21 cellular contexts compared by ENCODE assay signal in the genomic region with DNA sequence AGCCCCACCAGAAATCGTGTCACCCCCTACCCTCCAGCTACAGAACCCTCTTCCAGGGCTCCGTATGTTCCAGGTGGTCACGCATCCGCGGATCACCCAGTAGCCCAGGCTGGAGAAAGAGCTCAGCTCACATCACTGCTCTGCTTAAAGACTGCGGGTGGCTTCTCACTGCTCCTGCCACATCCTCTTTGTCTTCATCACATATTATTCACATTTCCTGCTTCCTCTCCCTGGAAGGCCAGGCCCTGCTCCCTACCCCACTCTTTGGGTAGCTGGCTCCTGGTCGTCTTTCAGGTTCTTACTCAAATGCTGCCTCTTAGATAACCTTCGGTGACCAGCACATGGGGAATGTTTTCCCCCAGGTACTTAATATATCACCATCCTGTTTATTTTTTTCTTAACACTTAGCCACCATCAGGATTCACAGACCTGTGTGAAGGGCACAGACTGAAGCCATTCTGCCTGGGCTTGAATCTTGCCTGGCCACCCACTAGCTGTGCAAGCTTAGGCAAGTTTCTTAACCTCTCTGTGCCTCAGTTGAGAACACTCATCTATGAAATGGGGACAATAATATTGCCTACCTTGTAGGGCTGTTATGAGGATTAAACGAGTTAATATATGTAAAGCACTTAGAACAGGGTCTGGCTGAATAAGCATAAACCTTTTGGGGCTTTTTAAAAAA.
DNase-seq lines count a peak whose midpoint lies in the region; ATAC-seq, FAIRE-seq and TF ChIP-seq lines count a peak whose summit lies in the region.
"Had no signal": no experiment of that assay in that cellular context is flagged by ENCODE, and none has a peak within 500 bp of the region (broad histone marks: within the 10 kb centered on the region; RNA-seq: fewer than 3 reads in every experiment).

No MANE protein-coding gene starts in this region.

- H3K4me3 ChIP-seq in endothelial cell of umbilical vein (replicated peaks in 1 of 3; ENCODE audit: insufficient read depth in 1 of 3, low read depth in 1 of 3, low read length in 3 of 3): no peak overlapping the region
- H3K4me3 ChIP-seq in aorta (ENCODE audit: low read length in 2 of 2): no peak overlapping the region
- H3K4me3 ChIP-seq: ascending aorta; BLaER1 treated with 17β-estradiol and CSF1 and Interleukin-3, amounts not matched to agents 10 nM and 100 nM; coronary artery; heart left ventricle; pancreas; thoracic aorta had no signal

- ATAC-seq in aorta (ENCODE audit: low FRiP score): no peak
- ATAC-seq: esophagus mucosa, pancreas had no signal

- 78 to 79% methylated on average over 9 of the region's 9 CpGs for WGBS in aorta, 2 donors

- H3K9me3 Mint-ChIP-seq in nephron progenitor cell: peaks cover 7% of the 10 kb centered on the region
- no peaks in the 10 kb centered on the region for H3K9me3 Mint-ChIP-seq in activated T-helper 1 cell treated with anti-CD3 and anti-CD28 coated beads, Interleukin-12 subunit alpha, Interleukin-12 subunit beta, Interleukin-2, Interleukin-4 antibody, amounts not matched to agents 30 ng/mL and 10 ng/mL and 1 ng/mL, durations not matched to agents 14 hours and 24 hours and 36 hours
- H3K9me3 Mint-ChIP-seq: T-helper 2 cell treated with Interferon-gamma antibody and Interleukin-4, amounts not matched to agents 5 μg/mL and 100 μg/mL, for 36 hours had no signal

- DNase-seq in ELR (ENCODE audit: low read depth): peak; percentile 90
- DNase-seq in RCC 7860 (ENCODE audit: low spot score): peak; percentile 63
- peak; percentile 75 for DNase-seq in endothelial cell of umbilical vein (ENCODE audit: low read depth, low spot score)
- no peak for DNase-seq in nephron progenitor cell
- no peak for DNase-seq in aorta
- no peak for DNase-seq in D341Med (ENCODE audit: low spot score)
- no peak for DNase-seq in mesenteric fat pad (ENCODE audit: low spot score)
- DNase-seq in activated T-helper 1 cell treated with anti-CD3 and anti-CD28 coated beads, Interleukin-12 subunit alpha, Interleukin-12 subunit beta, Interleukin-2, Interleukin-4 antibody, amounts not matched to agents 30 ng/mL and 10 ng/mL and 1 ng/mL, durations not matched to agents 14 hours and 24 hours and 36 hours (ENCODE audit: low spot score): no peak
- DNase-seq: activated gamma-delta T cell treated with Interleukin-2 at 50 U/mL for 16 hours; DND-41; heart left ventricle; NCI-H1436; pancreas; SHP77 treated with DMSO at 0.1 percent for 48 hours; stimulated activated CD4-positive, alpha-beta T cell treated with anti-CD3 and anti-CD28 coated beads, Interleukin-4, amount 100 ng/mL, for 1 hour had no signal

- H3K4me1 Mint-ChIP-seq in nephron progenitor cell: peaks cover 42% of the 10 kb centered on the region
- no peaks in the 10 kb centered on the region for H3K4me1 Mint-ChIP-seq in activated T-helper 1 cell treated with anti-CD3 and anti-CD28 coated beads, Interleukin-12 subunit alpha, Interleukin-12 subunit beta, Interleukin-2, Interleukin-4 antibody, amounts not matched to agents 30 ng/mL and 10 ng/mL and 1 ng/mL, durations not matched to agents 14 hours and 24 hours and 36 hours (ENCODE audit: low read depth)

- dilution Hi-C loops in endothelial cell of umbilical vein (cut with MboI; ENCODE audit: extremely low pct_ligation_motif_present, low sequenced_read_pairs): no loop called here

- no peak overlapping the region for H2AFZ ChIP-seq in endothelial cell of umbilical vein (ENCODE audit: low read depth, low read length)

- peak; percentile 76 for TF ChIP-seq POLR2A in endothelial cell of umbilical vein (IDR thresholded peaks at IDR 0.05; ENCODE audit: low read depth, low read length)

- no peaks in the 10 kb centered on the region for H3K9me3 ChIP-seq in endothelial cell of umbilical vein (replicated peaks; ENCODE audit: control insufficient read depth, insufficient read depth, low read length)
- no peaks in the 10 kb centered on the region for H3K9me3 ChIP-seq in aorta (ENCODE audit: control insufficient read depth, low read length)
- H3K9me3 ChIP-seq: ascending aorta, pancreas, thoracic aorta had no signal

- intact Hi-C loops in endothelial cell of umbilical vein (cut with micrococcal nuclease) (loop anchor here (1.0 to 5.0 kb wide), 4 partner anchors 30 to 138 kb away; no protein-coding TSS in a partner anchor), aorta (cut with DNase I) (loop anchor here in 1 of 2 donors (5.0 kb wide), 1 partner anchor 57 kb away; no protein-coding TSS in a partner anchor)
- intact Hi-C loops in activated T-helper 1 cell treated with anti-CD3 and anti-CD28 coated beads, Interleukin-12 subunit alpha, Interleukin-12 subunit beta, Interleukin-2, Interleukin-4 antibody, amounts not matched to agents 30 ng/mL and 10 ng/mL and 1 ng/mL, durations not matched to agents 14 hours and 24 hours and 36 hours (cut with micrococcal nuclease): no loop called here

- TF ChIP-seq CTCF in endothelial cell of umbilical vein (IDR thresholded peaks at IDR 0.05; ENCODE audit: extremely low read depth in 1 of 2, insufficient read depth in 1 of 2, low read depth in 1 of 2, low read length in 2 of 2): no peak
- TF ChIP-seq CTCF in nephron progenitor cell (IDR thresholded peaks at IDR 0.05): no peak

- POLR2A ChIA-PET in endothelial cell of umbilical vein (lab: Charles Lee): interaction anchor here (0.9 to 1.4 kb wide), 2 partner anchors 12 to 96 kb away, joined by 3 to 7 read pairs; no protein-coding TSS in a partner anchor

- no peak overlapping the region for H3K4me3 Mint-ChIP-seq in nephron progenitor cell
- H3K4me3 Mint-ChIP-seq in activated T-helper 1 cell treated with anti-CD3 and anti-CD28 coated beads, Interleukin-12 subunit alpha, Interleukin-12 subunit beta, Interleukin-2, Interleukin-4 antibody, amounts not matched to agents 30 ng/mL and 10 ng/mL and 1 ng/mL, durations not matched to agents 14 hours and 24 hours and 36 hours: no peak overlapping the region
- H3K4me3 Mint-ChIP-seq: T-helper 2 cell treated with Interferon-gamma antibody and Interleukin-4, amounts not matched to agents 5 μg/mL and 100 μg/mL, for 36 hours had no signal

- H3K27me3 ChIP-seq in endothelial cell of umbilical vein (ENCODE audit: control insufficient read depth in 2 of 2, insufficient read depth in 2 of 2, low read length in 2 of 2): no peaks in the 10 kb centered on the region
- H3K27me3 ChIP-seq in aorta (ENCODE audit: control insufficient read depth in 1 of 2, insufficient read depth in 2 of 2, low read length in 1 of 2): no peaks in the 10 kb centered on the region
- H3K27me3 ChIP-seq: ascending aorta, pancreas had no signal

- H3K36me3 ChIP-seq in endothelial cell of umbilical vein (ENCODE audit: control insufficient read depth in 2 of 2, extremely low read depth in 1 of 2, insufficient read depth in 2 of 2, low read length in 2 of 2): no peaks in the 10 kb centered on the region
- no peaks in the 10 kb centered on the region for H3K36me3 ChIP-seq in aorta (ENCODE audit: control insufficient read depth in 1 of 2, insufficient read depth in 2 of 2, low read length in 1 of 2)
- H3K36me3 ChIP-seq: ascending aorta; BLaER1 treated with 17β-estradiol and CSF1 and Interleukin-3, amounts not matched to agents 10 nM and 100 nM; heart left ventricle; pancreas; thoracic aorta had no signal

- peak overlapping the region; percentile 93 for H3K27ac ChIP-seq in endothelial cell of umbilical vein (ENCODE audit: insufficient read depth, low read depth, low read length)
- H3K27ac ChIP-seq in aorta (ENCODE audit: low read depth in 1 of 2, low read length in 2 of 2): no peak overlapping the region
- H3K27ac ChIP-seq: ascending aorta, coronary artery, pancreas, thoracic aorta had no signal

- H3K79me2 ChIP-seq in endothelial cell of umbilical vein (ENCODE audit: control insufficient read depth, insufficient read depth, low read length): peaks cover 43% of the 10 kb centered on the region

- no TSS peak for BruUV-seq in endothelial cell of umbilical vein (replicated peaks; lab: Mats Ljungman, UMichigan)

- H3K4me2 ChIP-seq in endothelial cell of umbilical vein (ENCODE audit: insufficient read depth, low read length): peak overlapping the region; percentile 49

- H3K9me1 ChIP-seq in endothelial cell of umbilical vein (replicated peaks; ENCODE audit: control insufficient read depth, extremely low read depth, insufficient read depth, low read length): no peaks in the 10 kb centered on the region

- H3K36me3 Mint-ChIP-seq in nephron progenitor cell (ENCODE audit: low read depth): peaks cover 7% of the 10 kb centered on the region
- no peaks in the 10 kb centered on the region for H3K36me3 Mint-ChIP-seq in activated T-helper 1 cell treated with anti-CD3 and anti-CD28 coated beads, Interleukin-12 subunit alpha, Interleukin-12 subunit beta, Interleukin-2, Interleukin-4 antibody, amounts not matched to agents 30 ng/mL and 10 ng/mL and 1 ng/mL, durations not matched to agents 14 hours and 24 hours and 36 hours (ENCODE audit: low read depth)

- no peaks in the 10 kb centered on the region for H4K20me1 ChIP-seq in endothelial cell of umbilical vein (replicated peaks; ENCODE audit: control insufficient read depth, extremely low read depth, insufficient read depth, low read length)
- H4K20me1 ChIP-seq: BLaER1 treated with 17β-estradiol and CSF1 and Interleukin-3, amounts not matched to agents 10 nM and 100 nM had no signal

- peak overlapping the region; percentile 57 for H3K9ac ChIP-seq in endothelial cell of umbilical vein (replicated peaks; ENCODE audit: extremely low read depth, insufficient read depth, low read length)
- H3K9ac ChIP-seq: BLaER1 treated with 17β-estradiol and CSF1 and Interleukin-3, amounts not matched to agents 10 nM and 100 nM had no signal

- H3K27ac Mint-ChIP-seq in nephron progenitor cell: peak overlapping the region; percentile 25
- H3K27ac Mint-ChIP-seq in activated T-helper 1 cell treated with anti-CD3 and anti-CD28 coated beads, Interleukin-12 subunit alpha, Interleukin-12 subunit beta, Interleukin-2, Interleukin-4 antibody, amounts not matched to agents 30 ng/mL and 10 ng/mL and 1 ng/mL, durations not matched to agents 14 hours and 24 hours and 36 hours: no peak overlapping the region
- H3K27ac Mint-ChIP-seq: T-helper 2 cell treated with Interferon-gamma antibody and Interleukin-4, amounts not matched to agents 5 μg/mL and 100 μg/mL, for 36 hours had no signal

- no peak for FAIRE-seq in RCC 7860 (lab: Jason Lieb, UNC)
- peak; percentile 97 for FAIRE-seq in endothelial cell of umbilical vein (lab: Jason Lieb, UNC)
- FAIRE-seq: pancreas had no signal

- CTCF ChIA-PET in endothelial cell of umbilical vein (lab: Charles Lee): interaction anchor here (0.8 to 3.0 kb wide), 10 partner anchors 10 to 199 kb away, joined by 3 to 12 read pairs (median 4); no protein-coding TSS in a partner anchor

- H3K27me3 Mint-ChIP-seq in nephron progenitor cell (ENCODE audit: low read depth, poor library complexity): peaks cover 38% of the 10 kb centered on the region
- H3K27me3 Mint-ChIP-seq in activated T-helper 1 cell treated with anti-CD3 and anti-CD28 coated beads, Interleukin-12 subunit alpha, Interleukin-12 subunit beta, Interleukin-2, Interleukin-4 antibody, amounts not matched to agents 30 ng/mL and 10 ng/mL and 1 ng/mL, durations not matched to agents 14 hours and 24 hours and 36 hours (ENCODE audit: insufficient read depth): peaks cover 49% of the 10 kb centered on the region

- H3K4me1 ChIP-seq in endothelial cell of umbilical vein (ENCODE audit: control insufficient read depth, extremely low read depth, insufficient read depth, low read length) (peaks cover 34% of the 10 kb centered on the region), aorta (ENCODE audit: control insufficient read depth in 1 of 2, insufficient read depth in 2 of 2, low read length in 2 of 2) (no peaks in the 10 kb centered on the region)
- H3K4me1 ChIP-seq: ascending aorta, pancreas had no signal

Comparison
In these comparisons a context has a peak if more than half of its experiments do, and no peak if none do; other contexts are left out.
1. DNase-seq: peak in ELR (single experiment), RCC 7860 (single experiment) and endothelial cell of umbilical vein (single experiment); none in nephron progenitor cell (single experiment), aorta (0 of 2), D341Med (single experiment), mesenteric fat pad (single experiment) and activated T-helper 1 cell treated with anti-CD3 and anti-CD28 coated beads, Interleukin-12 subunit alpha, Interleukin-12 subunit beta, Interleukin-2, Interleukin-4 antibody, amounts not matched to agents 30 ng/mL and 10 ng/mL and 1 ng/mL, durations not matched to agents 14 hours and 24 hours and 36 hours (single experiment).